In genomic region chr20:56800088-56800487, GRCh38 we compare ENCODE assay signal across 1 cellular context.
TF ChIP-seq lines count a peak whose summit lies in the region.

No MANE protein-coding gene starts in this region.

TF ChIP-seq in H1, 55 proteins besides CTCF, POLR2A, EP300 and RAD21 (continued from another document):
- TF ChIP-seq SRF (IDR thresholded peaks at IDR 0.05; ENCODE audit: low read depth, low read length) (no peak), MAX (IDR thresholded peaks at IDR 0.05) (no peak), KDM4A (IDR thresholded peaks at IDR 0.05; ENCODE audit: low read depth, low read length, severe bottlenecking) (no peak), NRF1 (IDR thresholded peaks at IDR 0.05; ENCODE audit: low read depth, low read length) (no peak), SIX5 (IDR thresholded peaks at IDR 0.05; ENCODE audit: low read depth, low read length) (no peak), MAFK (IDR thresholded peaks at IDR 0.05; ENCODE audit: low read depth, low read length) (no peak), SP2 (IDR thresholded peaks at IDR 0.05; ENCODE audit: low read length) (no peak), ZNF274 (IDR thresholded peaks at IDR 0.05; ENCODE audit: borderline replicate concordance, extremely low read depth, low read length) (no peak), CEBPB (IDR thresholded peaks at IDR 0.05; ENCODE audit: low read depth, low read length) (no peak), POU5F1 (IDR thresholded peaks at IDR 0.05; ENCODE audit: low read depth, low read length) (no peak)
